8 cellular contexts compared by ENCODE assay signal in the genomic region with DNA sequence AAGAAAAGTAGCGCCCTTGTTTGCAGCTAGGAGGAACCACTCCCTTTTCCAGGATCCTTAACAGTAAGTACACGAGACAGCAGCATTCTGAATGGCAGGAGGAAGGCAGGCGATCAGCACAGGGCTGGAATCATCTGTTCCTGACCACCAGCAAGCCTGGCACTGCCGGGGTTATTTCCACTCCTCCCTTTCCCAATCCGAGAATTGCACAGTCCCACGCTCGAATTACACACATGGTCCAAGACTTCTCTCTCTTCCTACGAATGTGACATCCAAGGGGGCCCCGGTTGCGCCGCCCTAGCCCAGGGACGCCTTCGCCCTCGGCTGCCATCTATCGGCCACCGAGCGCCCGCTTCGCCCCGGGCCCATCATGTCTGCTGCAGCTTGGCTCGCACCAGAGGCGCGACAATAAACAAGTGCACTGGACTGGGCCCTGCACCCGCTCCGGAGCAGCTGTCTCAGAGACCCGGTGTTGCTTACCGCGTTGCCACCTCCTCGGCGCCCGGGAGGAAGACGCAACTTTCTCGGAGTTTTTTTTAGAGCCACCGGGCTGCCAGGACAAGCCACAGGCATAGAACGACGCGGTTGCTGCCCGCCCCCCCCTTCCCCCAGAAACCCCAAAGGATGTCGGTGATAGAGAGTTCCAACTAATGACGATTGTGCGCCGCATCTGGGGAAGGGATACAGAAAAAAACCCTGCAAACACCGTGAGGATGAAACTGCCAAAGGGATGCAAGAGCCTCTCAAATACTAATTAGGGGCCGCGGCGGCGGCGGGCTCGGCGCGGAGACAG. TPM values are rescaled to one million over a fixed set of nuclear protein-coding genes. Genes with fewer than 3 reads are reported as not detected.
DNase-seq lines count a peak whose midpoint lies in the region; ATAC-seq lines count a peak whose summit lies in the region.

A gene with protein sequence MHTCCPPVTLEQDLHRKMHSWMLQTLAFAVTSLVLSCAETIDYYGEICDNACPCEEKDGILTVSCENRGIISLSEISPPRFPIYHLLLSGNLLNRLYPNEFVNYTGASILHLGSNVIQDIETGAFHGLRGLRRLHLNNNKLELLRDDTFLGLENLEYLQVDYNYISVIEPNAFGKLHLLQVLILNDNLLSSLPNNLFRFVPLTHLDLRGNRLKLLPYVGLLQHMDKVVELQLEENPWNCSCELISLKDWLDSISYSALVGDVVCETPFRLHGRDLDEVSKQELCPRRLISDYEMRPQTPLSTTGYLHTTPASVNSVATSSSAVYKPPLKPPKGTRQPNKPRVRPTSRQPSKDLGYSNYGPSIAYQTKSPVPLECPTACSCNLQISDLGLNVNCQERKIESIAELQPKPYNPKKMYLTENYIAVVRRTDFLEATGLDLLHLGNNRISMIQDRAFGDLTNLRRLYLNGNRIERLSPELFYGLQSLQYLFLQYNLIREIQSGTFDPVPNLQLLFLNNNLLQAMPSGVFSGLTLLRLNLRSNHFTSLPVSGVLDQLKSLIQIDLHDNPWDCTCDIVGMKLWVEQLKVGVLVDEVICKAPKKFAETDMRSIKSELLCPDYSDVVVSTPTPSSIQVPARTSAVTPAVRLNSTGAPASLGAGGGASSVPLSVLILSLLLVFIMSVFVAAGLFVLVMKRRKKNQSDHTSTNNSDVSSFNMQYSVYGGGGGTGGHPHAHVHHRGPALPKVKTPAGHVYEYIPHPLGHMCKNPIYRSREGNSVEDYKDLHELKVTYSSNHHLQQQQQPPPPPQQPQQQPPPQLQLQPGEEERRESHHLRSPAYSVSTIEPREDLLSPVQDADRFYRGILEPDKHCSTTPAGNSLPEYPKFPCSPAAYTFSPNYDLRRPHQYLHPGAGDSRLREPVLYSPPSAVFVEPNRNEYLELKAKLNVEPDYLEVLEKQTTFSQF (plus strand): TSS at position 341 of the 793 bp plus-strand sequence. CDS start 4,018 bp downstream, outside the sequence.

- no peaks in the 10 kb centered on the region for H4K20me1 ChIP-seq in BLaER1 treated with 17β-estradiol and CSF1 and Interleukin-3, amounts not matched to agents 10 nM and 100 nM

- H3K4me1 ChIP-seq in BLaER1 treated with 17β-estradiol and CSF1 and Interleukin-3, amounts not matched to agents 10 nM and 100 nM, result no peaks in the 10 kb centered on the region; a peak in 1 of 20 replicates
- H3K4me1 ChIP-seq in esophagus (ENCODE audit: control insufficient read depth in 2 of 2, insufficient read depth in 2 of 2, low read length in 1 of 2) (peaks cover 3 to 11% of the 10 kb centered on the region in 2 donors), muscle layer of colon (ENCODE audit: insufficient read depth, low read length) (peaks cover 20% of the 10 kb centered on the region)

- no peak within 1 kb of the TSS; a peak in 1 of 22 replicates for H3K27ac ChIP-seq in BLaER1 treated with 17β-estradiol and CSF1 and Interleukin-3, amounts not matched to agents 10 nM and 100 nM
- H3K27ac ChIP-seq in esophagus (ENCODE audit: low read depth in 2 of 2, low read length in 1 of 2) (no peak within 1 kb of the TSS), muscle layer of colon (ENCODE audit: low read depth, low read length) (no peak within 1 kb of the TSS)

- H3K27ac Mint-ChIP-seq in stimulated activated naive B cell treated with anti-CD40 and anti-IgM and Interleukin-4, amounts not matched to agents 10 μg/mL and 1 μg/mL and 100 μg/mL, for 72 hours, result peak within 1 kb of the TSS; percentile 49

- H3K36me3 Mint-ChIP-seq in stimulated activated naive B cell treated with anti-CD40 and anti-IgM and Interleukin-4, amounts not matched to agents 10 μg/mL and 1 μg/mL and 100 μg/mL, for 72 hours, result peaks cover under 1 to 8% of the 10 kb centered on the region in 2 donors

- no peaks in the 10 kb centered on the region for H3K27me3 ChIP-seq in BLaER1 treated with 17β-estradiol and CSF1 and Interleukin-3, amounts not matched to agents 10 nM and 100 nM
- peaks cover 4 to 7% of the 10 kb centered on the region in 2 donors for H3K27me3 ChIP-seq in esophagus (ENCODE audit: control insufficient read depth in 1 of 2, insufficient read depth in 2 of 2, low read length in 2 of 2)
- H3K27me3 ChIP-seq in muscle layer of colon (ENCODE audit: control insufficient read depth in 1 of 2, insufficient read depth in 2 of 2, low read length in 2 of 2), result peaks cover 31 to 52% of the 10 kb centered on the region in 2 donors

- H3K4me3 Mint-ChIP-seq in stimulated activated naive B cell treated with anti-CD40 and anti-IgM and Interleukin-4, amounts not matched to agents 10 μg/mL and 1 μg/mL and 100 μg/mL, for 72 hours, result peak within 1 kb of the TSS; percentile 75 to 83

- peak within 1 kb of the TSS; percentile 43 to 68 (median 54) for H3K4me3 ChIP-seq in BLaER1 treated with 17β-estradiol and CSF1 and Interleukin-3, amounts not matched to agents 10 nM and 100 nM
- peak within 1 kb of the TSS; percentile 50 to 54 for H3K4me3 ChIP-seq in esophagus (ENCODE audit: low read depth in 1 of 2, low read length in 2 of 2)
- H3K4me3 ChIP-seq in muscle layer of colon (ENCODE audit: low read depth in 1 of 2, low read length in 2 of 2), result peak within 1 kb of the TSS; percentile 58 to 61

- ATAC-seq in GM19328 (IDR thresholded peaks at IDR 0.05; ENCODE audit: unreplicated experiment) (peak; percentile 95), HG03432 (IDR thresholded peaks at IDR 0.05; ENCODE audit: unreplicated experiment) (peak; percentile 98)
- ATAC-seq in stimulated activated naive B cell treated with anti-CD40 and anti-IgM and Interleukin-4, amounts not matched to agents 10 μg/mL and 1 μg/mL and 100 μg/mL, for 72 hours (replicated peaks), result peak; percentile 96

- H3K9me3 Mint-ChIP-seq in stimulated activated naive B cell treated with anti-CD40 and anti-IgM and Interleukin-4, amounts not matched to agents 10 μg/mL and 1 μg/mL and 100 μg/mL, for 72 hours, result no peaks in the 10 kb centered on the region

- peak within 1 kb of the TSS in 7 of 11 experiments; percentile 3 to 61 (median 41); a peak in 10 of 22 replicates for H3K9ac ChIP-seq in BLaER1 treated with 17β-estradiol and CSF1 and Interleukin-3, amounts not matched to agents 10 nM and 100 nM
- no peak within 1 kb of the TSS for H3K9ac ChIP-seq in muscle layer of colon (ENCODE audit: low read length)

- H3K36me3 ChIP-seq in BLaER1 treated with 17β-estradiol and CSF1 and Interleukin-3, amounts not matched to agents 10 nM and 100 nM, result no peaks in the 10 kb centered on the region
- no peaks in the 10 kb centered on the region for H3K36me3 ChIP-seq in esophagus (ENCODE audit: control insufficient read depth in 2 of 2, insufficient read depth in 2 of 2, low read length in 1 of 2)
- no peaks in the 10 kb centered on the region for H3K36me3 ChIP-seq in muscle layer of colon (ENCODE audit: insufficient read depth, low read length)

- DNase-seq in NCI-H774 (lab: John Stamatoyannopoulos, UW) (peak; percentile 32), activated T-cell treated with anti-CD3 and anti-CD28 coated beads for 24 hours (ENCODE audit: low read depth) (peak; percentile 57)
- peak; percentile 51 for DNase-seq in stimulated activated naive B cell treated with anti-CD40 and anti-IgM and Interleukin-4, amounts not matched to agents 10 μg/mL and 1 μg/mL and 100 μg/mL, for 72 hours

- H3K27me3 Mint-ChIP-seq in stimulated activated naive B cell treated with anti-CD40 and anti-IgM and Interleukin-4, amounts not matched to agents 10 μg/mL and 1 μg/mL and 100 μg/mL, for 72 hours, result peaks cover 37 to 55% of the 10 kb centered on the region in 2 donors

- peaks cover 18 to 37% of the 10 kb centered on the region in 2 donors for H3K4me1 Mint-ChIP-seq in stimulated activated naive B cell treated with anti-CD40 and anti-IgM and Interleukin-4, amounts not matched to agents 10 μg/mL and 1 μg/mL and 100 μg/mL, for 72 hours

- 1% methylated on average over 51 of the region's 51 CpGs for WGBS in esophagus, 2 donors

- peaks cover 16 to 45% (median 37%) of the 10 kb centered on the region in 11 experiments; a peak in 21 of 22 replicates for H3K9me3 ChIP-seq in BLaER1 treated with 17β-estradiol and CSF1 and Interleukin-3, amounts not matched to agents 10 nM and 100 nM (replicated peaks in 1 of 11)
- H3K9me3 ChIP-seq in esophagus (ENCODE audit: control insufficient read depth in 2 of 2, insufficient read depth in 1 of 2, low read depth in 1 of 2, low read length in 1 of 2) (peaks cover 0 to 8% of the 10 kb centered on the region in 2 donors), muscle layer of colon (ENCODE audit: low read length) (no peaks in the 10 kb centered on the region)

- H3K4me2 ChIP-seq in BLaER1 treated with 17β-estradiol and CSF1 and Interleukin-3, amounts not matched to agents 10 nM and 100 nM, result peak within 1 kb of the TSS; percentile 17 to 68 (median 57)

RNA-seq across cellular contexts. Expression of the gene that starts here (rescaled TPM):
- under 1 TPM; 0.02 TPM for polyA plus RNA-seq in esophagus
